Comparison of ENCODE assay signal across 18 cellular contexts in genomic region chr9:131853434-131853833, GRCh38.
"Had no signal": no experiment of that assay in that cellular context is flagged by ENCODE, and none has a peak within 500 bp of the region (broad histone marks: within the 10 kb centered on the region; RNA-seq: fewer than 3 reads in every experiment).

No MANE protein-coding gene starts in this region.

- ATAC-seq: gastroesophageal sphincter; heart left ventricle; pancreas; right cardiac atrium; stimulated activated memory B cell treated with anti-CD40 and anti-IgM and Interleukin-4, amounts not matched to agents 10 μg/mL and 1 μg/mL and 100 μg/mL, for 72 hours had no signal

- H3K36me3 ChIP-seq: gastroesophageal sphincter, heart left ventricle, neutrophil, pancreas, thyroid gland had no signal

- DNase-seq: activated B cell treated with CpG ODN at 0.5 μM for 24 hours; activated CD4-positive, alpha-beta T cell treated with anti-CD3 and anti-CD28 coated beads, Interleukin-2, amount 10 ng/mL, durations not matched to agents 7 days and 5 days; cerebellar nuclear complex; cortex of kidney; midbrain; pancreas; SHP77; thyroid gland had no signal

- H3K27me3 Mint-ChIP-seq: activated B cell treated with CpG ODN at 0.5 μM for 24 hours; activated CD4-positive, alpha-beta T cell treated with anti-CD3 and anti-CD28 coated beads, Interleukin-2, amount 10 ng/mL, durations not matched to agents 7 days and 5 days; activated naive CD4-positive, alpha-beta T cell treated with anti-CD3 and anti-CD28 coated beads, Interleukin-2, amount 50 U/mL, for 24 hours; natural killer cell treated with Interleukin-12 subunit alpha and Interleukin-12 subunit beta and Interleukin-15 and Interleukin-18, amount 100 ng/mL, for 72 hours; stimulated activated memory B cell treated with anti-CD40 and anti-IgM and Interleukin-4, amounts not matched to agents 10 μg/mL and 1 μg/mL and 100 μg/mL, for 72 hours had no signal

- H3K9me3 ChIP-seq: gastroesophageal sphincter, heart left ventricle, neutrophil, pancreas, thyroid gland had no signal

- H3K36me3 Mint-ChIP-seq: activated naive CD4-positive, alpha-beta T cell treated with anti-CD3 and anti-CD28 coated beads, Interleukin-2, amount 50 U/mL, for 24 hours; natural killer cell treated with Interleukin-12 subunit alpha and Interleukin-12 subunit beta and Interleukin-15 and Interleukin-18, amount 100 ng/mL, for 72 hours; stimulated activated memory B cell treated with anti-CD40 and anti-IgM and Interleukin-4, amounts not matched to agents 10 μg/mL and 1 μg/mL and 100 μg/mL, for 72 hours had no signal

- H3K4me1 Mint-ChIP-seq: activated B cell treated with CpG ODN at 0.5 μM for 24 hours; activated naive CD4-positive, alpha-beta T cell treated with anti-CD3 and anti-CD28 coated beads, Interleukin-2, amount 50 U/mL, for 24 hours; stimulated activated memory B cell treated with anti-CD40 and anti-IgM and Interleukin-4, amounts not matched to agents 10 μg/mL and 1 μg/mL and 100 μg/mL, for 72 hours had no signal

- H3K27me3 ChIP-seq: gastroesophageal sphincter, heart left ventricle, neutrophil, pancreas, thyroid gland had no signal

- H3K27ac ChIP-seq: epithelial cell of prostate, gastroesophageal sphincter, heart left ventricle, neutrophil, pancreas, thyroid gland had no signal

- H3K9me3 Mint-ChIP-seq: activated B cell treated with CpG ODN at 0.5 μM for 24 hours; activated CD4-positive, alpha-beta T cell treated with anti-CD3 and anti-CD28 coated beads, Interleukin-2, amount 10 ng/mL, durations not matched to agents 7 days and 5 days; activated naive CD4-positive, alpha-beta T cell treated with anti-CD3 and anti-CD28 coated beads, Interleukin-2, amount 50 U/mL, for 24 hours; natural killer cell treated with Interleukin-12 subunit alpha and Interleukin-12 subunit beta and Interleukin-15 and Interleukin-18, amount 100 ng/mL, for 72 hours; stimulated activated memory B cell treated with anti-CD40 and anti-IgM and Interleukin-4, amounts not matched to agents 10 μg/mL and 1 μg/mL and 100 μg/mL, for 72 hours; T-helper 1 cell treated with Interleukin-12 subunit alpha and Interleukin-12 subunit beta and Interleukin-4 antibody, amounts not matched to agents 30 μg/mL and 1 μg/mL, for 36 hours had no signal

- H3K4me3 Mint-ChIP-seq: activated B cell treated with CpG ODN at 0.5 μM for 24 hours; activated CD4-positive, alpha-beta T cell treated with anti-CD3 and anti-CD28 coated beads, Interleukin-2, amount 10 ng/mL, durations not matched to agents 7 days and 5 days; activated naive CD4-positive, alpha-beta T cell treated with anti-CD3 and anti-CD28 coated beads, Interleukin-2, amount 50 U/mL, for 24 hours; natural killer cell treated with Interleukin-12 subunit alpha and Interleukin-12 subunit beta and Interleukin-15 and Interleukin-18, amount 100 ng/mL, for 72 hours; stimulated activated memory B cell treated with anti-CD40 and anti-IgM and Interleukin-4, amounts not matched to agents 10 μg/mL and 1 μg/mL and 100 μg/mL, for 72 hours; T-helper 1 cell treated with Interleukin-12 subunit alpha and Interleukin-12 subunit beta and Interleukin-4 antibody, amounts not matched to agents 30 μg/mL and 1 μg/mL, for 36 hours had no signal

- H3K4me3 ChIP-seq: gastroesophageal sphincter, heart left ventricle, pancreas, thyroid gland had no signal

- H3K27ac Mint-ChIP-seq: activated B cell treated with CpG ODN at 0.5 μM for 24 hours; activated CD4-positive, alpha-beta T cell treated with anti-CD3 and anti-CD28 coated beads, Interleukin-2, amount 10 ng/mL, durations not matched to agents 7 days and 5 days; activated naive CD4-positive, alpha-beta T cell treated with anti-CD3 and anti-CD28 coated beads, Interleukin-2, amount 50 U/mL, for 24 hours; natural killer cell treated with Interleukin-12 subunit alpha and Interleukin-12 subunit beta and Interleukin-15 and Interleukin-18, amount 100 ng/mL, for 72 hours; stimulated activated memory B cell treated with anti-CD40 and anti-IgM and Interleukin-4, amounts not matched to agents 10 μg/mL and 1 μg/mL and 100 μg/mL, for 72 hours; T-helper 1 cell treated with Interleukin-12 subunit alpha and Interleukin-12 subunit beta and Interleukin-4 antibody, amounts not matched to agents 30 μg/mL and 1 μg/mL, for 36 hours had no signal

- H3K4me1 ChIP-seq: gastroesophageal sphincter, pancreas, thyroid gland had no signal

- FAIRE-seq: islet of Langerhans, pancreas had no signal
